8 cellular contexts compared by ENCODE assay signal in genomic region chr5:132019857-132020555, GRCh38.
DNase-seq lines count a peak whose midpoint lies in the region; ATAC-seq lines count a peak whose summit lies in the region.

No MANE protein-coding gene starts in this region.

- peak; percentile 79 for DNase-seq in activated CD8-positive, alpha-beta memory T cell treated with anti-CD3 and anti-CD28 coated beads for 24 hours
- peak; percentile 75 to 79 for DNase-seq in stimulated activated CD4-positive, alpha-beta T cell treated with anti-CD3 and anti-CD28 coated beads, Interleukin-15, amount 100 ng/mL, for 48 hours (ENCODE audit: low read depth in 2 of 2)
- DNase-seq in ecto neural progenitor cell (ENCODE audit: low spot score) (no peak), NCI-H524 treated with DMSO at 0.1 percent for 48 hours (lab: John Stamatoyannopoulos, UW) (no peak), NCI-H510A treated with DMSO at 0.1 percent for 48 hours (lab: John Stamatoyannopoulos, UW) (no peak), NCI-H2107 treated with DMSO at 0.1 percent for 48 hours (lab: John Stamatoyannopoulos, UW; ENCODE audit: unreplicated experiment) (no peak)

- ATAC-seq in GM19035 (IDR thresholded peaks at IDR 0.05; ENCODE audit: unreplicated experiment), result peak; percentile 99
- ATAC-seq in HG03066 (IDR thresholded peaks at IDR 0.05; ENCODE audit: low read depth, unreplicated experiment), result peak; percentile 97

Comparison
In these comparisons a context has a peak if more than half of its experiments do, and no peak if none do; other contexts are left out.
1. DNase-seq: peak in activated CD8-positive, alpha-beta memory T cell treated with anti-CD3 and anti-CD28 coated beads for 24 hours (single experiment) and stimulated activated CD4-positive, alpha-beta T cell treated with anti-CD3 and anti-CD28 coated beads, Interleukin-15, amount 100 ng/mL, for 48 hours (2 of 2); none in ecto neural progenitor cell (single experiment), NCI-H524 treated with DMSO at 0.1 percent for 48 hours (single experiment), NCI-H510A treated with DMSO at 0.1 percent for 48 hours (single experiment) and NCI-H2107 treated with DMSO at 0.1 percent for 48 hours (single experiment).